In genomic region chr12:50375802-50376201, GRCh38 we compare ENCODE assay signal across 1 cellular context.
TF ChIP-seq lines count a peak whose summit lies in the region.

No MANE protein-coding gene starts in this region.

TF ChIP-seq in H1, 55 proteins besides CTCF, POLR2A, EP300 and RAD21:
- TF ChIP-seq CHD7 (IDR thresholded peaks at IDR 0.05; ENCODE audit: insufficient replicate concordance, low read length) (no peak), TBP (IDR thresholded peaks at IDR 0.05; ENCODE audit: low read depth, low read length) (no peak), JUN (IDR thresholded peaks at IDR 0.05; ENCODE audit: low read depth, low read length) (no peak), TCF12 (IDR thresholded peaks at IDR 0.05; ENCODE audit: low read depth, low read length) (no peak), GTF2F1 (IDR thresholded peaks at IDR 0.05; ENCODE audit: borderline replicate concordance, low read depth, low read length) (no peak), CTBP2 (IDR thresholded peaks at IDR 0.05; ENCODE audit: borderline replicate concordance, insufficient read depth, insufficient read length, low read length) (no peak), ATF2 (IDR thresholded peaks at IDR 0.05; ENCODE audit: low read length) (no peak), TEAD4 (IDR thresholded peaks at IDR 0.05; ENCODE audit: low read depth, low read length) (no peak), USF2 (IDR thresholded peaks at IDR 0.05; ENCODE audit: low read length) (no peak), CREB1 (IDR thresholded peaks at IDR 0.05) (no peak)
